Comparison of ENCODE assay signal across 23 cellular contexts in the genomic region with DNA sequence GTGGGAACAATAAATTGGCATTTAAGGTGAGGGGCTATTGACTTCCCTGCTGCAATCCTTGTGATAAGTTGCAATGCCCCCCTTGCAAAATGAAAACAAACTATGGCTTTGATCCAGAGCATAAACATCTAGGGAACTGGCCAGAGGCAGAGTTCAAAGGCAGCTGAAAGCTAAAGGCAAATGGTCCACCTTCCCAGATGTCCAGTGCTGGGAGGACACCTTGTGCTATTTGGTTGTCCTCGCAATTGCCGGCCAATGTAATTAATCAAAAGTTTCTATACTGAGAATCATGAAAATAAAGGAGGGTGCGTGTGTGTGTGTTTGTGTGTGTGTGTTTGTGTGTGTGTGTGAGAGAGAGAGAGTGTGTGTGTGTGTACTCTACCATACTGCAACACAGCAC.
DNase-seq lines count a peak whose midpoint lies in the region; ATAC-seq, FAIRE-seq and TF ChIP-seq lines count a peak whose summit lies in the region.
"Had no signal": no experiment of that assay in that cellular context is flagged by ENCODE, and none has a peak within 500 bp of the region (broad histone marks: within the 10 kb centered on the region; RNA-seq: fewer than 3 reads in every experiment).

No MANE protein-coding gene starts in this region.

- peaks cover 6 to 11% of the 10 kb centered on the region in 2 donors for H3K9me3 Mint-ChIP-seq in natural killer cell

- peak; percentile 81 for DNase-seq in NCI-H146 (lab: John Stamatoyannopoulos, UW)
- no peak for DNase-seq in RWPE2 (ENCODE audit: low spot score)
- DNase-seq in HepG2 (ENCODE audit: low spot score) = no peak
- DNase-seq in sciatic nerve (ENCODE audit: low spot score) = no peak
- no peak for DNase-seq in stimulated activated CD4-positive, alpha-beta T cell treated with anti-CD3 and anti-CD28 coated beads, Interleukin-4, amount 100 ng/mL, for 4 hours
- no peak for DNase-seq in natural killer cell
- DNase-seq: Calu3; CD8-positive, alpha-beta memory T cell; DMS79 treated with DMSO at 0.1 percent for 48 hours; GF-D8; NCI-H1092; NCI-H1417 treated with DMSO at 0.1 percent for 48 hours; NCI-H187 treated with DMSO at 0.1 percent for 48 hours; NCI-H524; NCI-H82; RPMI8226; SHP77 had no signal

- H3K36me3 ChIP-seq in RWPE2 (ENCODE audit: low read depth) = no peaks in the 10 kb centered on the region
- no peaks in the 10 kb centered on the region for H3K36me3 ChIP-seq in HepG2 (replicated peaks in 1 of 2; ENCODE audit: control insufficient read depth in 1 of 2, insufficient read depth in 2 of 2, low read length in 2 of 2)

- H3K4me1 ChIP-seq in RWPE2 (ENCODE audit: insufficient read depth, poor library complexity, severe bottlenecking) (no peaks in the 10 kb centered on the region), HepG2 (ENCODE audit: insufficient read depth, low read length) (no peaks in the 10 kb centered on the region)

- no TSS peak for BruUV-seq in HepG2 (replicated peaks; lab: Mats Ljungman, UMichigan)

- H3K36me3 Mint-ChIP-seq in natural killer cell = no peaks in the 10 kb centered on the region
- H3K36me3 Mint-ChIP-seq: CD14-positive monocyte; CD8-positive, alpha-beta memory T cell had no signal

- no peaks in the 10 kb centered on the region for H3K79me2 ChIP-seq in HepG2 (ENCODE audit: insufficient read depth, low read length)

- no peaks in the 10 kb centered on the region for H3K27me3 Mint-ChIP-seq in natural killer cell (ENCODE audit: low read depth in 2 of 2)
- H3K27me3 Mint-ChIP-seq: B cell; CD8-positive, alpha-beta memory T cell had no signal

- no peak overlapping the region for H3K27ac ChIP-seq in RWPE2 (ENCODE audit: poor library complexity, severe bottlenecking)
- no peak overlapping the region for H3K27ac ChIP-seq in HepG2 (ENCODE audit: extremely low read length, insufficient read depth, low read length)
- H3K27ac ChIP-seq: SK-N-MC had no signal

- H4K20me1 ChIP-seq in HepG2 (ENCODE audit: insufficient read depth, low read length) = no peaks in the 10 kb centered on the region

- no peak for TF ChIP-seq RAD21 in HepG2 (CRISPR knock-in tag; IDR thresholded peaks at IDR 0.05)

- no peak overlapping the region for H3K4me3 Mint-ChIP-seq in natural killer cell
- H3K4me3 Mint-ChIP-seq: B cell; CD14-positive monocyte; CD8-positive, alpha-beta memory T cell had no signal

- TF ChIP-seq EP300 in HepG2 (IDR thresholded peaks at IDR 0.05; ENCODE audit: low read depth in 2 of 2, low read length in 2 of 2) = no peak
- TF ChIP-seq EP300 in HepG2 (CRISPR knock-in tag; IDR thresholded peaks at IDR 0.05; ENCODE audit: borderline replicate concordance) = no peak

- no peak overlapping the region for H3K4me2 ChIP-seq in HepG2 (ENCODE audit: low read depth, low read length)

- H3K27ac Mint-ChIP-seq in natural killer cell = no peak overlapping the region
- H3K27ac Mint-ChIP-seq: B cell; CD8-positive, alpha-beta memory T cell had no signal

- H3K9me3 ChIP-seq in RWPE2 (ENCODE audit: severe bottlenecking) (no peaks in the 10 kb centered on the region), HepG2 (ENCODE audit: low read length) (peaks cover 94% of the 10 kb centered on the region)

- WGBS in HepG2 (ENCODE audit: low lambda C conversion rate) = 9% methylated on average over 3 of the region's 3 CpGs

- H2AFZ ChIP-seq in HepG2 (ENCODE audit: low read length) = no peak overlapping the region

- H3K4me3 ChIP-seq in RWPE2 (ENCODE audit: severe bottlenecking) (no peak overlapping the region), HepG2 (replicated peaks in 1 of 3; ENCODE audit: insufficient read depth in 1 of 3, low read depth in 2 of 3, low read length in 3 of 3) (no peak overlapping the region)
- H3K4me3 ChIP-seq: SK-N-MC had no signal

- no peak for TF ChIP-seq POLR2A in HepG2 (IDR thresholded peaks at IDR 0.05; ENCODE audit: insufficient read depth in 1 of 2, low read depth in 2 of 2, low read length in 2 of 2)

- POLR2A ChIA-PET in HepG2 (lab: Yijun Ruan, JAX) = no interaction called here

- ATAC-seq in RWPE2 (ENCODE audit: low read depth) = peak; percentile 39; the same call in 1 of the 3 replicates
- ATAC-seq in HepG2 = no peak
- ATAC-seq in GM19324 (IDR thresholded peaks at IDR 0.05; ENCODE audit: low FRiP score, unreplicated experiment) = no peak
- ATAC-seq in sciatic nerve = no peak
- no peak for ATAC-seq in natural killer cell
- ATAC-seq: HCT116 had no signal

- in situ Hi-C loops in HepG2 (cut with HindIII; ENCODE audit: extremely low pct_ligation_motif_present, low pct_unique_long_range_greater_than_20kb) = no loop called here

- intact Hi-C loops in HepG2 (cut with micrococcal nuclease; ENCODE audit: unreplicated experiment) (no loop called here), sciatic nerve (cut with DNase I) (no loop called here), natural killer cell (cut with micrococcal nuclease) (no loop called here)

- H3K4me1 Mint-ChIP-seq in natural killer cell = no peaks in the 10 kb centered on the region
- H3K4me1 Mint-ChIP-seq: B cell; CD14-positive monocyte; CD8-positive, alpha-beta memory T cell had no signal

- peak; percentile 29 for TF ChIP-seq CTCF in RWPE2 (IDR thresholded peaks at IDR 0.05; ENCODE audit: poor library complexity, severe bottlenecking)
- TF ChIP-seq CTCF in HepG2 (CRISPR knock-in tag; IDR thresholded peaks at IDR 0.05) = 0 out of 2 replicates have a peak, but pooled peaks have one; percentile 3
- no peak for TF ChIP-seq CTCF in natural killer cell (IDR thresholded peaks at IDR 0.05)

- H3K9ac ChIP-seq in HepG2 (ENCODE audit: insufficient read depth, low read depth, low read length) = no peak overlapping the region

- CTCF ChIA-PET in HepG2 (lab: Yijun Ruan, JAX; ENCODE audit: low intra/inter-chr PET ratio, low total read pairs) = no interaction called here

- no peak for FAIRE-seq in HepG2 (lab: Jason Lieb, UNC)
- FAIRE-seq: GM12892 had no signal

- H3K27me3 ChIP-seq in RWPE2 (ENCODE audit: insufficient read depth, poor library complexity, severe bottlenecking) (peaks cover 28% of the 10 kb centered on the region), HepG2 (ENCODE audit: control insufficient read depth in 1 of 2, insufficient read depth in 2 of 2, low read length in 2 of 2) (no peaks in the 10 kb centered on the region)

TF ChIP-seq in HepG2, 621 proteins besides CTCF, POLR2A, EP300 and RAD21:
- TF ChIP-seq STAG1 (CRISPR knock-in tag; IDR thresholded peaks at IDR 0.05) (0 out of 2 replicates have a peak, but pooled peaks have one; percentile 24), SCMH1 (CRISPR knock-in tag; IDR thresholded peaks at IDR 0.05; ENCODE audit: borderline replicate concordance) (no peak)
